8 cellular contexts compared by ENCODE assay signal in genomic region chr19:13163609-13164364, GRCh38. TPM values are rescaled to one million over a fixed set of nuclear protein-coding genes. Genes with fewer than 3 reads are reported as not detected.
DNase-seq lines count a peak whose midpoint lies in the region; ATAC-seq lines count a peak whose summit lies in the region.

No MANE protein-coding gene starts in this region.

- H3K9me3 Mint-ChIP-seq in naive B cell: peaks cover 0 to 1% (median 0%) of the 10 kb centered on the region in 7 donors

- H3K4me3 Mint-ChIP-seq in naive B cell: peak overlapping the region; percentile 82 to 94 (median 88)

- peaks cover 43 to 85% (median 66%) of the 10 kb centered on the region in 3 donors for H3K4me1 Mint-ChIP-seq in naive B cell

- H3K27me3 Mint-ChIP-seq in naive B cell: no peaks in the 10 kb centered on the region

- peak; percentile 26 to 29 for ATAC-seq in naive B cell (ENCODE audit: low read depth in 2 of 2)

- peak overlapping the region; percentile 94 to 99 (median 98) for H3K27ac Mint-ChIP-seq in naive B cell

- DNase-seq in NOMO-1 (lab: John Stamatoyannopoulos, UW; ENCODE audit: unreplicated experiment in 2 of 2) (peak; percentile 35 to 46), NOMO-1 treated with dmso at 0.1 percent for 144 hours (lab: John Stamatoyannopoulos, UW; ENCODE audit: unreplicated experiment) (no peak), NCI-H774 (lab: John Stamatoyannopoulos, UW) (peak; percentile 60), fibroblast of peridontal ligament (ENCODE audit: extremely low read depth) (peak; percentile 72), naive B cell (peak; percentile 47), ureter (ENCODE audit: low spot score) (peak; percentile 80), superior temporal gyrus (ENCODE audit: extremely low spot score) (no peak)
- DNase-seq in activated T-cell treated with anti-CD3 and anti-CD28 coated beads, Interleukin-2, amount 50 U/mL, for 48 hours: peak; percentile 77 to 78

- no peaks in the 10 kb centered on the region for H3K36me3 Mint-ChIP-seq in naive B cell

RNA-seq across cellular contexts. Expression of gene IER2, which starts 13.6 kb away (rescaled TPM):
- 1,000 to 10,000 TPM in 2 of 6 donors, 100 to 1,000 TPM in 4; 351 to 1,131 (median 562) TPM for polyA plus RNA-seq in naive B cell (ENCODE audit: low read depth in 6 of 6)
- 94.0 TPM for total RNA-seq in ureter

RNA-seq across cellular contexts. Expression of gene STX10, which starts 13.6 kb away (rescaled TPM):
- 10 to 100 TPM; 48.2 to 84.3 (median 60.0) TPM for polyA plus RNA-seq in naive B cell (ENCODE audit: low read depth in 6 of 6)
- total RNA-seq in ureter: 37.3 TPM

RNA-seq across cellular contexts. Expression of gene NACC1, which starts 45.7 kb away (rescaled TPM):
- 1 to 10 TPM in 2 of 6 donors, under 1 TPM in 4; 0.47 to 1.4 (median 0.67) TPM for polyA plus RNA-seq in naive B cell (ENCODE audit: low read depth in 6 of 6)
- total RNA-seq in ureter: 57.0 TPM

RNA-seq across cellular contexts. Expression of gene TRMT1, which starts 47.2 kb away (rescaled TPM):
- 10 to 100 TPM; 20.2 to 36.3 (median 24.1) TPM for polyA plus RNA-seq in naive B cell (ENCODE audit: low read depth in 6 of 6)
- 54.6 TPM for total RNA-seq in ureter

Comparison
In these comparisons a context has a peak if more than half of its experiments do, and no peak if none do; other contexts are left out.
1. DNase-seq: peak in NOMO-1 (2 of 2), NCI-H774 (single experiment), activated T-cell treated with anti-CD3 and anti-CD28 coated beads, Interleukin-2, amount 50 U/mL, for 48 hours (2 of 2), fibroblast of peridontal ligament (single experiment), naive B cell (single experiment) and ureter (single experiment); none in NOMO-1 treated with dmso at 0.1 percent for 144 hours (single experiment) and superior temporal gyrus (single experiment).